8 cellular contexts compared by ENCODE assay signal in genomic region chr1:7902478-7903084, GRCh38. TPM values are rescaled to one million over a fixed set of nuclear protein-coding genes. Genes with fewer than 3 reads are reported as not detected.
DNase-seq lines count a peak whose midpoint lies in the region; ATAC-seq and TF ChIP-seq lines count a peak whose summit lies in the region.

No MANE protein-coding gene starts in this region.

- no peaks in the 10 kb centered on the region for H3K9me3 ChIP-seq in CD4-positive, alpha-beta memory T cell (ENCODE audit: control insufficient read depth in 1 of 2, low read length in 2 of 2)

- intact Hi-C loops in CD4-positive, alpha-beta memory T cell (cut with micrococcal nuclease): loop anchor here (1.0 to 5.0 kb wide), 3 partner anchors 45 to 235 kb away; no protein-coding TSS in a partner anchor

- H3K4me3 ChIP-seq in CD4-positive, alpha-beta memory T cell (ENCODE audit: low read length in 2 of 2): no peak overlapping the region
- no peak overlapping the region for H3K4me3 ChIP-seq in epithelial cell of esophagus (ENCODE audit: low read length)

- H3K4me1 Mint-ChIP-seq in CD4-positive, alpha-beta memory T cell: peaks cover 0 to 13% (median 2%) of the 10 kb centered on the region in 4 donors

- H3K36me3 ChIP-seq in CD4-positive, alpha-beta memory T cell (ENCODE audit: insufficient read depth, low read length): no peaks in the 10 kb centered on the region

- H3K27me3 ChIP-seq in CD4-positive, alpha-beta memory T cell (ENCODE audit: insufficient read depth, low read length): no peaks in the 10 kb centered on the region

- POLR2A ChIA-PET in CD4-positive, alpha-beta memory T cell (lab: Charles Lee; ENCODE audit: partially characterized antibody): no interaction called here

- no peak overlapping the region for H3K27ac ChIP-seq in CD4-positive, alpha-beta memory T cell (ENCODE audit: low read depth, low read length)

- H3K4me3 Mint-ChIP-seq in CD4-positive, alpha-beta memory T cell: peak overlapping the region; percentile 57 to 76 (median 70)

- CTCF ChIA-PET in CD4-positive, alpha-beta memory T cell (lab: Charles Lee; ENCODE audit: partially characterized antibody): interaction anchor here (0.6 to 3.2 kb wide), 8 partner anchors 10 to 234 kb away, joined by 3 to 26 read pairs (median 3); no protein-coding TSS in a partner anchor

- peak; percentile 76 for TF ChIP-seq CTCF in epithelial cell of esophagus (IDR thresholded peaks at IDR 0.05; ENCODE audit: insufficient read depth, low read depth, low read length, missing control alignments)

- DNase-seq in CD4-positive, alpha-beta memory T cell: peak; percentile 51 to 58 (median 55)
- DNase-seq in HuH-7 (ENCODE audit: low spot score): peak; percentile 43
- DNase-seq in NOMO-1 treated with dmso at 0.1 percent for 144 hours (lab: John Stamatoyannopoulos, UW; ENCODE audit: unreplicated experiment): peak; percentile 38
- DNase-seq in activated CD8-positive, alpha-beta memory T cell treated with anti-CD3 and anti-CD28 coated beads, Interleukin-2, amount 50 U/mL, for 24 hours (ENCODE audit: extremely low read depth): peak; percentile 20
- peak; percentile 75 for DNase-seq in epithelial cell of esophagus (ENCODE audit: low read depth)
- peak; percentile 78 for DNase-seq in mucosa of gallbladder (ENCODE audit: low spot score)
- DNase-seq in stimulated activated CD8-positive, alpha-beta memory T cell treated with anti-CD3 and anti-CD28 coated beads, Interleukin-7, amount 100 ng/mL, for 24 hours (ENCODE audit: low read depth): peak; percentile 25

- H3K36me3 Mint-ChIP-seq in CD4-positive, alpha-beta memory T cell: no peaks in the 10 kb centered on the region

- no peak overlapping the region for H3K27ac Mint-ChIP-seq in CD4-positive, alpha-beta memory T cell

- ATAC-seq in HG03280 (IDR thresholded peaks at IDR 0.05; ENCODE audit: unreplicated experiment): no peak

- H3K27me3 Mint-ChIP-seq in CD4-positive, alpha-beta memory T cell: no peaks in the 10 kb centered on the region

- H3K9me3 Mint-ChIP-seq in CD4-positive, alpha-beta memory T cell: no peaks in the 10 kb centered on the region

- H3K4me1 ChIP-seq in CD4-positive, alpha-beta memory T cell (ENCODE audit: insufficient read depth, low read length): no peaks in the 10 kb centered on the region

RNA-seq across cellular contexts. Expression of gene TNFRSF9, which starts 38.1 kb away (rescaled TPM):
- under 1 TPM; 0.15 to 0.53 TPM for total RNA-seq in CD4-positive, alpha-beta memory T cell
- under 1 TPM in 1 of 2 donors, not detected in 1; 0.56 TPM for polyA plus RNA-seq in CD4-positive, alpha-beta memory T cell
- total RNA-seq in mucosa of gallbladder: 0.35 TPM

RNA-seq across cellular contexts. Expression of gene UTS2, which starts 49.7 kb away (rescaled TPM):
- under 1 TPM in 1 of 2 experiments, not detected in 1; 0.61 TPM for total RNA-seq in CD4-positive, alpha-beta memory T cell
- 1 to 10 TPM in 1 of 2 donors, under 1 TPM in 1; 0.33 to 1.1 TPM for polyA plus RNA-seq in CD4-positive, alpha-beta memory T cell
- total RNA-seq in mucosa of gallbladder: not detected

RNA-seq across cellular contexts. Expression of gene PARK7, which starts 58.9 kb away (rescaled TPM):
- 100 to 1,000 TPM; 112 to 122 TPM for total RNA-seq in CD4-positive, alpha-beta memory T cell
- 100 to 1,000 TPM; 342 to 381 TPM for polyA plus RNA-seq in CD4-positive, alpha-beta memory T cell
- total RNA-seq in mucosa of gallbladder: 261 TPM

Comparison
In these comparisons a context has a peak if more than half of its experiments do, and no peak if none do; other contexts are left out.
1. DNase-seq: peak in every context shown above with its lines; median percentile 78 in mucosa of gallbladder; 75 in epithelial cell of esophagus; 55 in CD4-positive, alpha-beta memory T cell; 43 in HuH-7; 38 in NOMO-1 treated with dmso at 0.1 percent for 144 hours; 25 in stimulated activated CD8-positive, alpha-beta memory T cell treated with anti-CD3 and anti-CD28 coated beads, Interleukin-7, amount 100 ng/mL, for 24 hours; 20 in activated CD8-positive, alpha-beta memory T cell treated with anti-CD3 and anti-CD28 coated beads, Interleukin-2, amount 50 U/mL, for 24 hours.